In genomic region chr5:6502421-6502820, GRCh38 we compare ENCODE assay signal across 30 cellular contexts. TPM values are rescaled to one million over a fixed set of nuclear protein-coding genes. Genes with fewer than 3 reads are reported as not detected.
DNase-seq lines count a peak whose midpoint lies in the region; ATAC-seq, FAIRE-seq and TF ChIP-seq lines count a peak whose summit lies in the region.
"Had no signal": no experiment of that assay in that cellular context is flagged by ENCODE, and none has a peak within 500 bp of the region (broad histone marks: within the 10 kb centered on the region; RNA-seq: fewer than 3 reads in every experiment).

No MANE protein-coding gene starts in this region.

- SMC1A ChIA-PET in GM12878 (lab: Charles Lee; ENCODE audit: uncharacterized antibody, unreplicated experiment) = interaction anchor here (1.1 to 1.6 kb wide), 2 partner anchors 8 to 18 kb away, joined by 3 to 4 read pairs; no protein-coding TSS in a partner anchor

- no peak overlapping the region for H3K4me3 ChIP-seq in GM12878
- H3K4me3 ChIP-seq in coronary artery = no peak overlapping the region
- H3K4me3 ChIP-seq: BLaER1 had no signal

- H3K4me2 ChIP-seq in GM12878 (ENCODE audit: control insufficient read depth, insufficient read depth) = no peak overlapping the region
- H3K4me2 ChIP-seq: BLaER1 had no signal

- H3K27me3 Mint-ChIP-seq in natural killer cell treated with Interleukin-12 subunit alpha and Interleukin-12 subunit beta and Interleukin-15 and Interleukin-18, amount 100 ng/mL, for 72 hours = peaks cover 18% of the 10 kb centered on the region in 2 donors
- peaks cover 13 to 24% of the 10 kb centered on the region in 2 donors for H3K27me3 Mint-ChIP-seq in natural killer cell (ENCODE audit: low read depth in 2 of 2)

- no peaks in the 10 kb centered on the region for H3K4me1 ChIP-seq in GM12878 (ENCODE audit: control insufficient read depth, insufficient read depth, low read length)

- DNase-seq in natural killer cell treated with Interleukin-12 subunit alpha and Interleukin-12 subunit beta and Interleukin-15 and Interleukin-18, amount 100 ng/mL, for 72 hours (ENCODE audit: low spot score) = peak; percentile 15
- DNase-seq in natural killer cell (no peak), GM12878 (ENCODE audit: low read depth, low spot score) (no peak), coronary artery (ENCODE audit: low spot score) (peak; percentile 29), islet precursor cell (peak; percentile 16), dedifferentiated amniotic fluid mesenchymal stem cell (ENCODE audit: extremely low spot score) (no peak), GOT3 (lab: John Stamatoyannopoulos, UW) (no peak)
- DNase-seq in central memory CD4-positive, alpha-beta T cell = no peak
- DNase-seq: 8988T; ACHN; BE2C; C1 segment of cervical spinal cord; CD4-positive, alpha-beta memory T cell; CD4-positive, CD25-positive, alpha-beta regulatory T cell; CD8-positive, alpha-beta memory T cell; COR-L47; DMS 273 treated with DMSO at 0.1 percent for 48 hours; DMS153; DMS53; DMS79; DND-41; EL; GDM1 had no signal

- BruUV-seq in GM12878 (replicated peaks; lab: Mats Ljungman, UMichigan) = no TSS peak

- no peak overlapping the region for H2AFZ ChIP-seq in GM12878 (ENCODE audit: control insufficient read depth, low read depth, low read length)

- no peak for TF ChIP-seq EP300 in GM12878 (IDR thresholded peaks at IDR 0.05; ENCODE audit: borderline replicate concordance in 1 of 2, control insufficient read depth in 1 of 2, low read depth in 2 of 2, low read length in 2 of 2)

- no peak for TF ChIP-seq RAD21 in GM12878 (IDR thresholded peaks at IDR 0.05; ENCODE audit: insufficient read depth, low read depth, low read length)

- intact Hi-C loops in natural killer cell (cut with micrococcal nuclease) (no loop called here), GM12878 (cut with micrococcal nuclease; ENCODE audit: unreplicated experiment) (no loop called here)

- no peaks in the 10 kb centered on the region for H3K36me3 Mint-ChIP-seq in natural killer cell treated with Interleukin-12 subunit alpha and Interleukin-12 subunit beta and Interleukin-15 and Interleukin-18, amount 100 ng/mL, for 72 hours
- no peaks in the 10 kb centered on the region for H3K36me3 Mint-ChIP-seq in natural killer cell
- H3K36me3 Mint-ChIP-seq: CD14-positive monocyte; CD4-positive, alpha-beta memory T cell; CD4-positive, CD25-positive, alpha-beta regulatory T cell had no signal

- H4K20me1 ChIP-seq in GM12878 (ENCODE audit: control insufficient read depth, insufficient read depth) = no peaks in the 10 kb centered on the region
- H4K20me1 ChIP-seq: BLaER1 had no signal

- CTCF ChIA-PET in GM12878 (lab: Yijun Ruan, JAX) = no interaction called here

- no peak for ATAC-seq in natural killer cell treated with Interleukin-12 subunit alpha and Interleukin-12 subunit beta and Interleukin-15 and Interleukin-18, amount 100 ng/mL, for 72 hours
- ATAC-seq in natural killer cell (no peak), GM12878 (no peak)

- H3K27ac Mint-ChIP-seq in natural killer cell treated with Interleukin-12 subunit alpha and Interleukin-12 subunit beta and Interleukin-15 and Interleukin-18, amount 100 ng/mL, for 72 hours = no peak overlapping the region
- H3K27ac Mint-ChIP-seq in natural killer cell = no peak overlapping the region
- H3K27ac Mint-ChIP-seq: CD14-positive monocyte; CD4-positive, alpha-beta memory T cell; CD4-positive, CD25-positive, alpha-beta regulatory T cell; CD8-positive, alpha-beta memory T cell had no signal

- peak; percentile 35 for FAIRE-seq in GM12878 (lab: Jason Lieb, UNC)
- FAIRE-seq: A204.1, GM12891, GM19239 had no signal

- 37% methylated on average over 4 of the region's 4 CpGs for WGBS in GM12878 (ENCODE audit: insufficient coverage, insufficient replicate concordance, low lambda C conversion rate, missing lambda C conversion rate)

- no peak overlapping the region for H3K9ac ChIP-seq in GM12878 (ENCODE audit: control insufficient read depth, insufficient read depth, low read length)
- H3K9ac ChIP-seq: BLaER1 had no signal

- no peaks in the 10 kb centered on the region; the same call in 2 of the 3 replicates for H3K9me3 ChIP-seq in GM12878 (replicated peaks; ENCODE audit: control insufficient read depth, insufficient read depth, low read length)
- H3K9me3 ChIP-seq: BE2C had no signal

- TF ChIP-seq CTCF in natural killer cell (IDR thresholded peaks at IDR 0.05) (no peak), GM12878 (IDR thresholded peaks at IDR 0.05 in 2 of 3, conservative IDR thresholded peaks at IDR 0.05 in 1 of 3; ENCODE audit: control insufficient read depth in 2 of 3, extremely low read depth in 1 of 3, insufficient read depth in 1 of 3, low read depth in 3 of 3, low read length in 3 of 3) (no peak), coronary artery (IDR thresholded peaks at IDR 0.05) (no peak)

- no peak overlapping the region for H3K4me3 Mint-ChIP-seq in natural killer cell treated with Interleukin-12 subunit alpha and Interleukin-12 subunit beta and Interleukin-15 and Interleukin-18, amount 100 ng/mL, for 72 hours
- H3K4me3 Mint-ChIP-seq in natural killer cell = no peak overlapping the region
- H3K4me3 Mint-ChIP-seq: CD14-positive monocyte; CD4-positive, alpha-beta memory T cell; CD4-positive, CD25-positive, alpha-beta regulatory T cell; CD8-positive, alpha-beta memory T cell had no signal

- H3K27ac ChIP-seq in GM12878 (ENCODE audit: control insufficient read depth, insufficient read depth) (no peak overlapping the region), coronary artery (no peak overlapping the region)
- H3K27ac ChIP-seq: BLaER1 had no signal

- no peaks in the 10 kb centered on the region for H3K36me3 ChIP-seq in GM12878 (ENCODE audit: control insufficient read depth in 2 of 2, insufficient read depth in 2 of 2, low read length in 1 of 2)
- H3K36me3 ChIP-seq: BE2C, BLaER1 had no signal

- POLR2A ChIA-PET in GM12878 (lab: Charles Lee) = no interaction called here

- in situ Hi-C loops in GM12878 (cut with MboI) = no loop called here

- no peaks in the 10 kb centered on the region for H3K79me2 ChIP-seq in GM12878 (ENCODE audit: control insufficient read depth, insufficient read depth, low read length)

- H3K27me3 ChIP-seq in GM12878 (replicated peaks in 1 of 2; ENCODE audit: control insufficient read depth in 2 of 2, insufficient read depth in 2 of 2, low read length in 1 of 2) = no peaks in the 10 kb centered on the region
- H3K27me3 ChIP-seq: BE2C, BLaER1 had no signal

- peaks cover 2% of the 10 kb centered on the region for H3K9me3 Mint-ChIP-seq in natural killer cell treated with Interleukin-12 subunit alpha and Interleukin-12 subunit beta and Interleukin-15 and Interleukin-18, amount 100 ng/mL, for 72 hours
- H3K9me3 Mint-ChIP-seq in natural killer cell = peaks cover 0 to 2% of the 10 kb centered on the region in 2 donors
- H3K9me3 Mint-ChIP-seq: CD8-positive, alpha-beta memory T cell had no signal

- TF ChIP-seq POLR2A in GM12878 (IDR thresholded peaks at IDR 0.05; ENCODE audit: low read depth, low read length) = no peak

- H3K4me1 Mint-ChIP-seq in natural killer cell treated with Interleukin-12 subunit alpha and Interleukin-12 subunit beta and Interleukin-15 and Interleukin-18, amount 100 ng/mL, for 72 hours (ENCODE audit: low read depth in 2 of 2) = no peaks in the 10 kb centered on the region
- no peaks in the 10 kb centered on the region for H3K4me1 Mint-ChIP-seq in natural killer cell
- H3K4me1 Mint-ChIP-seq: CD14-positive monocyte; CD4-positive, alpha-beta memory T cell; CD4-positive, CD25-positive, alpha-beta regulatory T cell; CD8-positive, alpha-beta memory T cell had no signal

- RAD21 ChIA-PET in GM12878 (lab: Charles Lee; ENCODE audit: unreplicated experiment) = no interaction called here

TF ChIP-seq in GM12878, 131 proteins besides CTCF, POLR2A, EP300 and RAD21 (continues in another document):
- no peak for TF ChIP-seq ZNF217 (IDR thresholded peaks at IDR 0.05)
- no peak for TF ChIP-seq SMAD1 (IDR thresholded peaks at IDR 0.05; ENCODE audit: low read depth, partially characterized antibody)
- no peak for TF ChIP-seq ZBTB33 (IDR thresholded peaks at IDR 0.05)
- TF ChIP-seq SP1 (IDR thresholded peaks at IDR 0.05; ENCODE audit: low read depth, low read length) = no peak
- TF ChIP-seq MTA2 (IDR thresholded peaks at IDR 0.05; ENCODE audit: low read depth) = no peak
- no peak for TF ChIP-seq SREBF2 (IDR thresholded peaks at IDR 0.05; ENCODE audit: low read length)

RNA-seq across cellular contexts. Expression of gene UBE2QL1, which starts 53.8 kb away (rescaled TPM):
- total RNA-seq in natural killer cell treated with Interleukin-12 subunit alpha and Interleukin-12 subunit beta and Interleukin-15 and Interleukin-18, amount 100 ng/mL, for 72 hours = not detected
- not detected for total RNA-seq in natural killer cell
- 0.27 and 0.29 TPM in 2 replicates for total RNA-seq in GM12878 (2013; cell fraction: nucleolus; rRNA removed)
- total RNA-seq in GM12878 (2014; rRNA removed) = not detected in 2 replicates
- 0.04 TPM in 1 of 2 replicates, not detected in the other for total RNA-seq in GM12878 (2014; rRNA removed; fragmentation: Illumina TruSeq; extraction: Trizol)
- 0.05 TPM in 1 of 2 replicates, not detected in the other for total RNA-seq in GM12878 (2021)
- polyA plus RNA-seq in GM12878 (2011; ENCODE audit: low read depth) = 0.21 TPM
- 0.49 and 0.62 TPM in 2 replicates for polyA plus RNA-seq in GM12878 (2011; rRNA removed)
- polyA plus RNA-seq in GM12878 (2011; cell fraction: cytosol; rRNA removed) = 0.52 and 0.75 TPM in 2 replicates
- 0.47 and 0.52 TPM in 2 replicates for polyA plus RNA-seq in GM12878 (2011; cell fraction: nucleus; rRNA removed)
- 0.30 and 0.73 TPM in 2 replicates for polyA plus RNA-seq in GM12878 (2012)
- polyA plus RNA-seq in GM12878 (2014; fragmentation: Illumina TruSeq; extraction: Trizol) = 0.03 TPM in 1 of 2 replicates, not detected in the other
- under 1 TPM in 1 of 2 experiments, not detected in 1; 0.04 TPM for polyA plus RNA-seq in GM12878 (2014; fragmentation: Nextera tagmentation; extraction: Ambion mirVana)
- 0.06 TPM in 1 of 2 replicates, not detected in the other for polyA plus RNA-seq in GM12878 (2014; rRNA removed)
- not detected for polyA plus RNA-seq in GM12878 (2016; fragmentation: Nextera tagmentation; extraction: Ambion mirVana)
- polyA minus RNA-seq in GM12878 (2011; rRNA and poly(A)+ RNA removed) = 0.46 and 0.51 TPM in 2 replicates
- polyA minus RNA-seq in GM12878 (2011; cell fraction: cytosol; rRNA and poly(A)+ RNA removed) = not detected in 2 replicates
- polyA minus RNA-seq in GM12878 (2011; cell fraction: nucleus; rRNA and poly(A)+ RNA removed) = 0.24 and 0.38 TPM in 2 replicates
- total RNA-seq: CD4-positive, alpha-beta memory T cell; CD4-positive, CD25-positive, alpha-beta regulatory T cell; CD8-positive, alpha-beta memory T cell; G401 had no signal
- polyA plus RNA-seq: AG04450; CD14-positive monocyte; CD4-positive, alpha-beta memory T cell; CD4-positive, CD25-positive, alpha-beta regulatory T cell; CD8-positive, alpha-beta memory T cell had no signal

Comparison
In these comparisons a context has a peak if more than half of its experiments do, and no peak if none do; other contexts are left out.
1. DNase-seq: peak in natural killer cell treated with Interleukin-12 subunit alpha and Interleukin-12 subunit beta and Interleukin-15 and Interleukin-18, amount 100 ng/mL, for 72 hours (single experiment), coronary artery (single experiment) and islet precursor cell (single experiment); none in natural killer cell (single experiment), GM12878 (single experiment), central memory CD4-positive, alpha-beta T cell (single experiment), dedifferentiated amniotic fluid mesenchymal stem cell (single experiment) and GOT3 (single experiment).